ENCODE assay signal across 1 cellular context in genomic region chr22:50118557-50119168, GRCh38.
TF ChIP-seq lines count a peak whose summit lies in the region.

No MANE protein-coding gene starts in this region.

TF ChIP-seq in H1, 55 proteins besides CTCF, POLR2A, EP300 and RAD21:
- TF ChIP-seq, protein P1, sequence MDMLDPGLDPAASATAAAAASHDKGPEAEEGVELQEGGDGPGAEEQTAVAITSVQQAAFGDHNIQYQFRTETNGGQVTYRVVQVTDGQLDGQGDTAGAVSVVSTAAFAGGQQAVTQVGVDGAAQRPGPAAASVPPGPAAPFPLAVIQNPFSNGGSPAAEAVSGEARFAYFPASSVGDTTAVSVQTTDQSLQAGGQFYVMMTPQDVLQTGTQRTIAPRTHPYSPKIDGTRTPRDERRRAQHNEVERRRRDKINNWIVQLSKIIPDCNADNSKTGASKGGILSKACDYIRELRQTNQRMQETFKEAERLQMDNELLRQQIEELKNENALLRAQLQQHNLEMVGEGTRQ (IDR thresholded peaks at IDR 0.05; ENCODE audit: low read length) = no peak
- TF ChIP-seq HDAC6 (IDR thresholded peaks at IDR 0.05; ENCODE audit: low read depth, low read length) (no peak), SP1 (IDR thresholded peaks at IDR 0.05; ENCODE audit: low read depth, low read length) (no peak), BRCA1 (IDR thresholded peaks at IDR 0.05; ENCODE audit: low read depth, low read length) (no peak), KDM4A (IDR thresholded peaks at IDR 0.05; ENCODE audit: low read depth, low read length, severe bottlenecking) (no peak), EZH2 (IDR thresholded peaks at IDR 0.05; ENCODE audit: low read depth, low read length, severe bottlenecking) (no peak), EGR1 (IDR thresholded peaks at IDR 0.05; ENCODE audit: borderline replicate concordance, low read depth, low read length) (no peak), KDM1A (IDR thresholded peaks at IDR 0.05; ENCODE audit: borderline replicate concordance, low read length) (no peak), CREB1 (IDR thresholded peaks at IDR 0.05) (no peak), SAP30 (IDR thresholded peaks at IDR 0.05; ENCODE audit: insufficient read depth, insufficient replicate concordance, low read length) (no peak)
